ENCODE assay signal across 16 cellular contexts in genomic region chr11:120258661-120259060, GRCh38. TPM values are rescaled to one million over a fixed set of nuclear protein-coding genes. Genes with fewer than 3 reads are reported as not detected.
DNase-seq lines count a peak whose midpoint lies in the region; ATAC-seq and TF ChIP-seq lines count a peak whose summit lies in the region.
"Had no signal": no experiment of that assay in that cellular context is flagged by ENCODE, and none has a peak within 500 bp of the region (broad histone marks: within the 10 kb centered on the region; RNA-seq: fewer than 3 reads in every experiment).

No MANE protein-coding gene starts in this region.

- WGBS in endodermal cell (ENCODE audit: insufficient coverage in 1 of 2, insufficient read length in 1 of 2), 2 experiments = 90 to 100% methylated on average over 1 to 3 of the region's 3 CpGs
- 72 to 76% methylated on average over 3 of the region's 3 CpGs for WGBS in body of pancreas, 2 donors

- ATAC-seq in T-cell (replicated peaks in 1 of 4) (no peak), body of pancreas (no peak)

- H3K27ac Mint-ChIP-seq in endodermal cell (no peak overlapping the region), T-cell (no peak overlapping the region)
- H3K27ac Mint-ChIP-seq in CD8-positive, alpha-beta memory T cell = no peak overlapping the region

- intact Hi-C loops in body of pancreas (cut with DNase I) = no loop called here

- H3K27me3 Mint-ChIP-seq in endodermal cell (ENCODE audit: insufficient read depth) (peaks cover 40% of the 10 kb centered on the region), T-cell (peaks cover 57 to 68% of the 10 kb centered on the region in 2 donors)
- H3K27me3 Mint-ChIP-seq in CD8-positive, alpha-beta memory T cell = peaks cover 17 to 65% of the 10 kb centered on the region in 2 donors

- peaks cover 17% of the 10 kb centered on the region for H3K27me3 ChIP-seq in endodermal cell (ENCODE audit: control insufficient read depth, insufficient read depth, low read length, poor library complexity, severe bottlenecking)
- H3K27me3 ChIP-seq in body of pancreas = no peaks in the 10 kb centered on the region
- H3K27me3 ChIP-seq in CD8-positive, alpha-beta memory T cell (ENCODE audit: insufficient read depth, low read length, poor library complexity, severe bottlenecking) = peaks cover 4% of the 10 kb centered on the region

- DNase-seq in AG09319 (ENCODE audit: extremely low read depth, low read depth) (no peak), NCI-H526 treated with DMSO at 0.1 percent for 48 hours (lab: John Stamatoyannopoulos, UW) (peak; percentile 53), endodermal cell (peak; percentile 65), T-cell (no peak), body of pancreas (no peak)
- no peak for DNase-seq in activated CD4-positive, CD25-positive, alpha-beta regulatory T cell (lab: John Stamatoyannopoulos, UW)
- no peak for DNase-seq in CD8-positive, alpha-beta memory T cell
- DNase-seq: COR-L47, DMS53, NCI-H187 treated with DMSO at 0.1 percent for 48 hours, NCI-H2171, NCI-H510A, RPMI8226 had no signal

- H3K27ac ChIP-seq in endodermal cell (ENCODE audit: low read depth, low read length) (no peak overlapping the region), body of pancreas (no peak overlapping the region)
- H3K27ac ChIP-seq in CD8-positive, alpha-beta memory T cell (ENCODE audit: low read depth, low read length) = no peak overlapping the region
- H3K27ac ChIP-seq: C4-2B, KMS-11 had no signal

- H3K4me1 Mint-ChIP-seq in endodermal cell (peaks cover 44% of the 10 kb centered on the region), T-cell (peaks cover 0 to 4% (median 3%) of the 10 kb centered on the region in 3 donors)
- H3K4me1 Mint-ChIP-seq in CD8-positive, alpha-beta memory T cell = peaks cover 0 to 4% (median 2%) of the 10 kb centered on the region in 3 donors

- H3K4me3 ChIP-seq in GM12875 (ENCODE audit: low read depth, low read length) (no peak overlapping the region), endodermal cell (ENCODE audit: low read length) (no peak overlapping the region), body of pancreas (no peak overlapping the region)
- no peak overlapping the region for H3K4me3 ChIP-seq in CD8-positive, alpha-beta memory T cell (ENCODE audit: low read length)

- CTCF ChIA-PET in T-cell (lab: Charles Lee) = no interaction called here
- CTCF ChIA-PET in CD8-positive, alpha-beta memory T cell (lab: Charles Lee) = no interaction called here

- no peaks in the 10 kb centered on the region for H3K36me3 Mint-ChIP-seq in endodermal cell (ENCODE audit: low read depth)
- H3K36me3 Mint-ChIP-seq in T-cell = no peaks in the 10 kb centered on the region
- H3K36me3 Mint-ChIP-seq in CD8-positive, alpha-beta memory T cell = no peaks in the 10 kb centered on the region

- POLR2A ChIA-PET in T-cell (lab: Charles Lee) = no interaction called here
- POLR2A ChIA-PET in CD8-positive, alpha-beta memory T cell (lab: Charles Lee) = no interaction called here

- H3K4me3 Mint-ChIP-seq in endodermal cell = no peak overlapping the region
- no peak overlapping the region for H3K4me3 Mint-ChIP-seq in T-cell
- H3K4me3 Mint-ChIP-seq in CD8-positive, alpha-beta memory T cell = no peak overlapping the region

- H3K9me3 Mint-ChIP-seq in endodermal cell = no peaks in the 10 kb centered on the region
- H3K9me3 Mint-ChIP-seq in T-cell = no peaks in the 10 kb centered on the region
- H3K9me3 Mint-ChIP-seq in CD8-positive, alpha-beta memory T cell = no peaks in the 10 kb centered on the region

- no peak for TF ChIP-seq POLR2A in body of pancreas (IDR thresholded peaks at IDR 0.05)

- H3K36me3 ChIP-seq in endodermal cell (ENCODE audit: control insufficient read depth, insufficient read depth, low read length) (no peaks in the 10 kb centered on the region), body of pancreas (replicated peaks in 1 of 2; ENCODE audit: insufficient read depth in 1 of 2, low read depth in 2 of 2) (no peaks in the 10 kb centered on the region)
- no peaks in the 10 kb centered on the region for H3K36me3 ChIP-seq in CD8-positive, alpha-beta memory T cell (ENCODE audit: insufficient read depth, low read length)

- H3K9ac ChIP-seq in endodermal cell (ENCODE audit: extremely low read depth, low read length, poor library complexity, severe bottlenecking) = no peak overlapping the region
- H3K9ac ChIP-seq: KMS-11 had no signal

- TF ChIP-seq CTCF in AG09319 (IDR thresholded peaks at IDR 0.05; ENCODE audit: low read depth, low read length) (peak; percentile 2; the same call in 1 of the 2 replicates), GM12875 (IDR thresholded peaks at IDR 0.05; ENCODE audit: borderline replicate concordance, insufficient read depth, low read depth, low read length) (0 out of 2 replicates have a peak, but pooled peaks have one; percentile 10), endodermal cell (conservative IDR thresholded peaks at IDR 0.05) (peak; percentile 66), body of pancreas (IDR thresholded peaks at IDR 0.05) (no peak)

- peaks cover 9% of the 10 kb centered on the region for H3K4me1 ChIP-seq in endodermal cell (ENCODE audit: control insufficient read depth, insufficient read depth, low read length)
- peaks cover 10% of the 10 kb centered on the region for H3K4me1 ChIP-seq in body of pancreas
- no peaks in the 10 kb centered on the region for H3K4me1 ChIP-seq in CD8-positive, alpha-beta memory T cell (ENCODE audit: insufficient read depth, low read length)

- H3K9me3 ChIP-seq in endodermal cell (ENCODE audit: control insufficient read depth, low read length) (no peaks in the 10 kb centered on the region), body of pancreas (no peaks in the 10 kb centered on the region)
- no peaks in the 10 kb centered on the region for H3K9me3 ChIP-seq in CD8-positive, alpha-beta memory T cell (ENCODE audit: low read length)

RNA-seq across cellular contexts. Expression of gene POU2F3, which starts 18.7 kb away (rescaled TPM):
- total RNA-seq in endodermal cell (under 1 TPM in 1 of 2 donors, not detected in 1; 0.46 TPM), T-cell (not detected), body of pancreas (under 1 TPM in 1 of 2 donors, not detected in 1; 0.26 TPM)
- 0.18 TPM for polyA plus RNA-seq in endodermal cell (2013, experiment 1 of 2)
- polyA plus RNA-seq in endodermal cell (2013, experiment 2 of 2) = 0.12 TPM
- total RNA-seq in CD8-positive, alpha-beta memory T cell = not detected
- not detected for polyA plus RNA-seq in CD8-positive, alpha-beta memory T cell

RNA-seq across cellular contexts. Expression of gene OAF, which starts 47.8 kb away (rescaled TPM):
- total RNA-seq in endodermal cell (1 to 10 TPM; 1.7 to 3.6 TPM), T-cell (1 to 10 TPM; 3.2 to 6.0 (median 4.0) TPM), body of pancreas (10 to 100 TPM; 53.7 to 67.7 TPM)
- polyA plus RNA-seq in endodermal cell (2013, experiment 1 of 2) = 15.1 TPM
- 14.4 TPM for polyA plus RNA-seq in endodermal cell (2013, experiment 2 of 2)
- total RNA-seq in CD8-positive, alpha-beta memory T cell = 1 to 10 TPM; 3.0 to 3.4 TPM
- polyA plus RNA-seq in CD8-positive, alpha-beta memory T cell = 2.6 TPM

Comparison
In these comparisons a context has a peak if more than half of its experiments do, and no peak if none do; other contexts are left out.
1. DNase-seq: peak in NCI-H526 treated with DMSO at 0.1 percent for 48 hours (single experiment) and endodermal cell (single experiment); none in AG09319 (single experiment), T-cell (0 of 34), body of pancreas (0 of 4), activated CD4-positive, CD25-positive, alpha-beta regulatory T cell (0 of 4) and CD8-positive, alpha-beta memory T cell (0 of 5).
2. CTCF ChIP-seq: peak in AG09319 (single experiment), GM12875 (single experiment) and endodermal cell (single experiment); none in body of pancreas (0 of 7).
3. RNA of gene OAF, which starts 47.8 kb away (total RNA-seq): 53.7 to 67.7 TPM in body of pancreas; 3.2 to 6.0 TPM in T-cell, 1.7 to 3.6 TPM in endodermal cell and 3.0 to 3.4 TPM in CD8-positive, alpha-beta memory T cell; every median in the first group is over 4 times any median in the second.